16 cellular contexts compared by ENCODE assay signal in the genomic region with DNA sequence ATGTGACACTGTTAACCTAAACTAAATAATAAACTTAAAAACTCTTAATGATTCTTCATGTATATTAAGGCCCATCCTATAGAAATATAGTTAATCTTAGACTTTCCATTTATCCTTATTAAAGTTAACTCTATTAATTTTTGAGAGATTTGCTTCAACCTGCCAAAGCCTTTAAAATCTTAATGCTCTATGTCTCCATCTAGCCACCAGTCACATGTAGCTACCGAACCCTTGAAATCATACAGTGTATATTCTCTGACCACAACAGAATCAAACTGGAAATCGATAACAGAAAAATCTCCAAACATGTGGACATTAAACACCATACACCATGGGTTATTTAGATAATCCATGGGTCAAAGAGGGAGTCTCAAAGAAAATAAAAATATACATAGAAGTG. TPM values are rescaled to one million over a fixed set of nuclear protein-coding genes. Genes with fewer than 3 reads are reported as not detected.
A peak's percentile ranks its signal among the peaks of the same experiment; 100 is the strongest.
DNase-seq lines count a peak whose midpoint lies in the region; ATAC-seq, FAIRE-seq and TF ChIP-seq lines count a peak whose summit lies in the region.
"Had no signal": no experiment of that assay in that cellular context is flagged by ENCODE, and none has a peak within 500 bp of the region (broad histone marks: within the 10 kb centered on the region; RNA-seq: fewer than 3 reads in every experiment).

No MANE protein-coding gene starts in this region.

- no peaks in the 10 kb centered on the region for H3K9me3 ChIP-seq in endodermal cell (ENCODE audit: control insufficient read depth, low read length)
- H3K9me3 ChIP-seq in trophoblast cell (ENCODE audit: insufficient read depth, low read depth, low read length) = no peaks in the 10 kb centered on the region
- H3K9me3 ChIP-seq: esophagus squamous epithelium had no signal

- ATAC-seq in GM21526 (IDR thresholded peaks at IDR 0.05; ENCODE audit: low FRiP score, unreplicated experiment) = no peak
- ATAC-seq: activated CD8-positive, alpha-beta T cell treated with anti-CD3 and anti-CD28 coated beads for 36 hours; HepG2 had no signal

- H3K9me3 Mint-ChIP-seq in endodermal cell = no peaks in the 10 kb centered on the region
- H3K9me3 Mint-ChIP-seq: activated CD8-positive, alpha-beta T cell treated with anti-CD3 and anti-CD28 coated beads for 36 hours had no signal

- H3K18ac ChIP-seq in trophoblast cell (ENCODE audit: low read length) = no peak overlapping the region

- H2AFZ ChIP-seq in trophoblast cell (ENCODE audit: insufficient read depth, low read length, poor library complexity) = no peak overlapping the region

- no peaks in the 10 kb centered on the region for H3K79me2 ChIP-seq in trophoblast cell (ENCODE audit: control insufficient read depth, insufficient read depth, low read length, poor library complexity)

- H3K4me2 ChIP-seq in trophoblast cell (ENCODE audit: low read length) = no peak overlapping the region

- H2BK120ac ChIP-seq in trophoblast cell (ENCODE audit: insufficient read depth, low read length, poor library complexity) = no peak overlapping the region

- no peak overlapping the region for H2BK5ac ChIP-seq in trophoblast cell (ENCODE audit: low read depth, low read length, poor library complexity)

- H3K4me3 Mint-ChIP-seq in endodermal cell = no peak overlapping the region
- H3K4me3 Mint-ChIP-seq: activated CD8-positive, alpha-beta T cell treated with anti-CD3 and anti-CD28 coated beads for 36 hours; central memory CD8-positive, alpha-beta T cell had no signal

- no peak overlapping the region for H2BK12ac ChIP-seq in trophoblast cell (ENCODE audit: low read length)

- in situ Hi-C loops in GM13977 (cut with MboI; ENCODE audit: low pct_unique_long_range_greater_than_20kb, low sequenced_read_pairs, unreplicated experiment) = no loop called here

- H3K36me3 ChIP-seq in endodermal cell (ENCODE audit: control insufficient read depth, insufficient read depth, low read length) (no peaks in the 10 kb centered on the region), trophoblast cell (ENCODE audit: control insufficient read depth in 1 of 2, insufficient read depth in 2 of 2, low read length in 2 of 2) (no peaks in the 10 kb centered on the region)
- H3K36me3 ChIP-seq: esophagus squamous epithelium had no signal

- H3K4ac ChIP-seq in trophoblast cell (ENCODE audit: low read depth, low read length) = no peak overlapping the region

- TF ChIP-seq CTCF in GM13977 (IDR thresholded peaks at IDR 0.05; ENCODE audit: extremely low read depth, insufficient read depth, missing control alignments) (peak; percentile 11), endodermal cell (conservative IDR thresholded peaks at IDR 0.05) (peak; percentile 54)

- H3K9ac ChIP-seq in endodermal cell (ENCODE audit: extremely low read depth, low read length, poor library complexity, severe bottlenecking) (no peak overlapping the region), trophoblast cell (ENCODE audit: low read length) (no peak overlapping the region)

- H2AK5ac ChIP-seq in trophoblast cell (ENCODE audit: low read length) = no peak overlapping the region

- H3K23ac ChIP-seq in trophoblast cell (ENCODE audit: low read length) = no peak overlapping the region

- H3K4me1 Mint-ChIP-seq in endodermal cell = no peaks in the 10 kb centered on the region
- H3K4me1 Mint-ChIP-seq: central memory CD8-positive, alpha-beta T cell had no signal

- DNase-seq in GM13977 (ENCODE audit: low spot score) (no peak), RCC 7860 (ENCODE audit: low spot score) (no peak), endodermal cell (no peak), pons (ENCODE audit: low spot score) (peak; percentile 17), trophoblast cell (no peak), NOMO-1 treated with DMSO at 0.1 percent for 48 hours (lab: John Stamatoyannopoulos, UW; ENCODE audit: unreplicated experiment) (no peak)
- DNase-seq: activated CD8-positive, alpha-beta T cell treated with anti-CD3 and anti-CD28 coated beads for 36 hours; activated effector memory CD4-positive, alpha-beta T cell treated with anti-CD3 and anti-CD28 coated beads, Interleukin-2, amount 50 U/mL, for 16 hours; esophagus squamous epithelium; NCI-H1436 treated with DMSO at 0.1 percent for 48 hours; NCI-H446; T1000 had no signal

- FAIRE-seq in RCC 7860 (lab: Jason Lieb, UNC) = peak; percentile 2
- FAIRE-seq: HepG2 had no signal

- no peak overlapping the region for H3K27ac ChIP-seq in endodermal cell (ENCODE audit: low read depth, low read length)
- no peak overlapping the region for H3K27ac ChIP-seq in trophoblast cell (ENCODE audit: low read depth, low read length)
- H3K27ac ChIP-seq: esophagus squamous epithelium had no signal

- H3K14ac ChIP-seq in trophoblast cell (ENCODE audit: low read length) = no peak overlapping the region

- H3K4me3 ChIP-seq in endodermal cell (ENCODE audit: low read length) (no peak overlapping the region), trophoblast cell (ENCODE audit: low read depth, low read length) (no peak overlapping the region)
- H3K4me3 ChIP-seq: esophagus squamous epithelium had no signal

- no peak overlapping the region for H4K91ac ChIP-seq in trophoblast cell (ENCODE audit: low read depth, low read length)

- no peak overlapping the region for H4K8ac ChIP-seq in trophoblast cell (ENCODE audit: low read depth, low read length)

- no peaks in the 10 kb centered on the region for H3K27me3 Mint-ChIP-seq in endodermal cell (ENCODE audit: insufficient read depth)
- H3K27me3 Mint-ChIP-seq: activated CD8-positive, alpha-beta T cell treated with anti-CD3 and anti-CD28 coated beads for 36 hours; central memory CD8-positive, alpha-beta T cell had no signal

- no peaks in the 10 kb centered on the region for H3K79me1 ChIP-seq in trophoblast cell (ENCODE audit: low read length)

- WGBS in endodermal cell (ENCODE audit: insufficient coverage in 1 of 2, insufficient read length in 1 of 2), 2 experiments = 83% methylated on average over 2 of the region's 2 CpGs; no CpG with 5 or more reads in 1 of the 2 experiments
- no CpG with 5 or more reads among the region's 2 CpGs for WGBS in trophoblast cell (ENCODE audit: extremely low coverage, insufficient coverage, insufficient read length)

- no peaks in the 10 kb centered on the region for H3K27me3 ChIP-seq in endodermal cell (ENCODE audit: control insufficient read depth, insufficient read depth, low read length, poor library complexity, severe bottlenecking)
- no peaks in the 10 kb centered on the region for H3K27me3 ChIP-seq in trophoblast cell (ENCODE audit: insufficient read depth, low read length)

- H4K12ac ChIP-seq in trophoblast cell (ENCODE audit: low read depth, low read length) = no peak overlapping the region

- no peak overlapping the region for H3K27ac Mint-ChIP-seq in endodermal cell
- H3K27ac Mint-ChIP-seq: activated CD8-positive, alpha-beta T cell treated with anti-CD3 and anti-CD28 coated beads for 36 hours had no signal

- no peaks in the 10 kb centered on the region for H3K36me3 Mint-ChIP-seq in endodermal cell (ENCODE audit: low read depth)

- H3K4me1 ChIP-seq in endodermal cell (ENCODE audit: control insufficient read depth, insufficient read depth, low read length) (no peaks in the 10 kb centered on the region), trophoblast cell (ENCODE audit: control insufficient read depth in 1 of 2, insufficient read depth in 2 of 2, low read length in 2 of 2) (no peaks in the 10 kb centered on the region)
- H3K4me1 ChIP-seq: esophagus squamous epithelium had no signal

RNA-seq across cellular contexts. Expression of gene ASZ1, which starts 51.9 kb away (rescaled TPM):
- not detected for total RNA-seq in endodermal cell
- not detected for polyA plus RNA-seq in endodermal cell (2013, experiment 1 of 2)
- not detected for polyA plus RNA-seq in endodermal cell (2013, experiment 2 of 2)
- not detected in 2 replicates for polyA plus RNA-seq in trophoblast cell (2013)
- total RNA-seq: activated CD8-positive, alpha-beta T cell treated with anti-CD3 and anti-CD28 coated beads for 36 hours; esophagus squamous epithelium; HepG2; RPMI7951 had no signal
- polyA plus RNA-seq: HepG2 had no signal

RNA-seq across cellular contexts. Expression of gene WNT2, which starts 52.5 kb away (rescaled TPM):
- total RNA-seq in endodermal cell = not detected
- not detected for polyA plus RNA-seq in endodermal cell (2013, experiment 1 of 2)
- polyA plus RNA-seq in endodermal cell (2013, experiment 2 of 2) = not detected
- 0.22 and 0.26 TPM in 2 replicates for polyA plus RNA-seq in trophoblast cell (2013)
- total RNA-seq: activated CD8-positive, alpha-beta T cell treated with anti-CD3 and anti-CD28 coated beads for 36 hours; esophagus squamous epithelium; HepG2; RPMI7951 had no signal
- polyA plus RNA-seq: HepG2 had no signal
